Comparison of ENCODE assay signal across 12 cellular contexts in the genomic region with DNA sequence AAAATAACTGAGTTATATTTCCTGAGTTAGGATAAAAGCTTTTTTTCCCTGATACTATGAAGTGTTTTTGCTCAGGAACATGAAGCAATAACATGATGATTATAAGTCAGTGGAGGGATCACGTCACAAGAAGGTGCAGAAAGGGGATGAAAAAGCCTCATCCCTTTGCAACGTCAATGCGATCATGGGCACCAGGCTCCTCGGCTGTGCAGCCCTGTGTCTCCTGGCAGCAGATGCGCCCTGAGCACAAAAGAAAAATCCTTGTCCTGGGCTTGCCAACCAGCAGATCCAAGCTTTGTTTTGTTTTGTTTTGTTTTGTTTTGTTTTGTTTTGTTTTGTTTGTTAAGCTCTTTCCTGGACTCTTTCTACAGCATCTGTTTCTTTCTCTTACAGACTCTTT.
DNase-seq lines count a peak whose midpoint lies in the region; ATAC-seq and TF ChIP-seq lines count a peak whose summit lies in the region.
"Had no signal": no experiment of that assay in that cellular context is flagged by ENCODE, and none has a peak within 500 bp of the region (broad histone marks: within the 10 kb centered on the region; RNA-seq: fewer than 3 reads in every experiment).

No MANE protein-coding gene starts in this region.

- in situ Hi-C loops in GM13977 (cut with MboI; ENCODE audit: low pct_unique_long_range_greater_than_20kb, low sequenced_read_pairs, unreplicated experiment): loop anchor here (25.0 kb wide), 1 partner anchor 367 kb away; no protein-coding TSS in a partner anchor

- H3K4me3 Mint-ChIP-seq in activated T-cell treated with anti-CD3 and anti-CD28 coated beads, Interleukin-2, amount 50 U/mL, for 72 hours: peak overlapping the region; percentile 72 to 73
- H3K4me3 Mint-ChIP-seq in activated naive CD8-positive, alpha-beta T cell treated with anti-CD3 and anti-CD28 coated beads for 36 hours: peak overlapping the region; percentile 67
- peak overlapping the region; percentile 58 to 64 for H3K4me3 Mint-ChIP-seq in stimulated activated naive B cell treated with anti-CD40 and anti-IgM and Interleukin-4, amounts not matched to agents 10 μg/mL and 1 μg/mL and 100 μg/mL, for 72 hours
- H3K4me3 Mint-ChIP-seq: endodermal cell had no signal

- H3K4me1 Mint-ChIP-seq in activated T-cell treated with anti-CD3 and anti-CD28 coated beads, Interleukin-2, amount 50 U/mL, for 72 hours (ENCODE audit: low read depth): peaks cover 21% of the 10 kb centered on the region
- peaks cover 8% of the 10 kb centered on the region for H3K4me1 Mint-ChIP-seq in activated naive CD8-positive, alpha-beta T cell treated with anti-CD3 and anti-CD28 coated beads for 36 hours
- peaks cover 13 to 19% of the 10 kb centered on the region in 2 donors for H3K4me1 Mint-ChIP-seq in stimulated activated naive B cell treated with anti-CD40 and anti-IgM and Interleukin-4, amounts not matched to agents 10 μg/mL and 1 μg/mL and 100 μg/mL, for 72 hours

- H3K9me3 Mint-ChIP-seq in activated T-cell treated with anti-CD3 and anti-CD28 coated beads, Interleukin-2, amount 50 U/mL, for 72 hours: no peaks in the 10 kb centered on the region
- H3K9me3 Mint-ChIP-seq in activated naive CD8-positive, alpha-beta T cell treated with anti-CD3 and anti-CD28 coated beads for 36 hours: no peaks in the 10 kb centered on the region
- no peaks in the 10 kb centered on the region for H3K9me3 Mint-ChIP-seq in stimulated activated naive B cell treated with anti-CD40 and anti-IgM and Interleukin-4, amounts not matched to agents 10 μg/mL and 1 μg/mL and 100 μg/mL, for 72 hours
- H3K9me3 Mint-ChIP-seq: endodermal cell had no signal

- no peak for TF ChIP-seq CTCF in GM13977 (IDR thresholded peaks at IDR 0.05; ENCODE audit: extremely low read depth, insufficient read depth, missing control alignments)

- ATAC-seq in activated T-cell treated with anti-CD3 and anti-CD28 coated beads, Interleukin-2, amount 50 U/mL, for 72 hours (replicated peaks in 1 of 2): no peak
- ATAC-seq in stimulated activated naive B cell treated with anti-CD40 and anti-IgM and Interleukin-4, amounts not matched to agents 10 μg/mL and 1 μg/mL and 100 μg/mL, for 72 hours (replicated peaks): no peak
- ATAC-seq in HG02870 (IDR thresholded peaks at IDR 0.05; ENCODE audit: unreplicated experiment): no peak

- peaks cover 0 to 2% of the 10 kb centered on the region in 2 donors for H3K36me3 Mint-ChIP-seq in activated T-cell treated with anti-CD3 and anti-CD28 coated beads, Interleukin-2, amount 50 U/mL, for 72 hours (ENCODE audit: insufficient read depth in 2 of 2)
- H3K36me3 Mint-ChIP-seq in activated naive CD8-positive, alpha-beta T cell treated with anti-CD3 and anti-CD28 coated beads for 36 hours: peaks cover 2% of the 10 kb centered on the region
- H3K36me3 Mint-ChIP-seq in stimulated activated naive B cell treated with anti-CD40 and anti-IgM and Interleukin-4, amounts not matched to agents 10 μg/mL and 1 μg/mL and 100 μg/mL, for 72 hours: no peaks in the 10 kb centered on the region

- peak overlapping the region; percentile 24 for H3K27ac Mint-ChIP-seq in activated T-cell treated with anti-CD3 and anti-CD28 coated beads, Interleukin-2, amount 50 U/mL, for 72 hours
- peak overlapping the region; percentile 42 for H3K27ac Mint-ChIP-seq in activated naive CD8-positive, alpha-beta T cell treated with anti-CD3 and anti-CD28 coated beads for 36 hours
- no peak overlapping the region for H3K27ac Mint-ChIP-seq in stimulated activated naive B cell treated with anti-CD40 and anti-IgM and Interleukin-4, amounts not matched to agents 10 μg/mL and 1 μg/mL and 100 μg/mL, for 72 hours
- H3K27ac Mint-ChIP-seq: endodermal cell had no signal

- peaks cover 6% of the 10 kb centered on the region for H3K27me3 Mint-ChIP-seq in activated T-cell treated with anti-CD3 and anti-CD28 coated beads, Interleukin-2, amount 50 U/mL, for 72 hours (ENCODE audit: low read depth)
- H3K27me3 Mint-ChIP-seq in activated naive CD8-positive, alpha-beta T cell treated with anti-CD3 and anti-CD28 coated beads for 36 hours: peaks cover 23% of the 10 kb centered on the region
- peaks cover 27 to 43% of the 10 kb centered on the region in 2 donors for H3K27me3 Mint-ChIP-seq in stimulated activated naive B cell treated with anti-CD40 and anti-IgM and Interleukin-4, amounts not matched to agents 10 μg/mL and 1 μg/mL and 100 μg/mL, for 72 hours

- no peak for DNase-seq in activated T-cell treated with anti-CD3 and anti-CD28 coated beads, Interleukin-2, amount 50 U/mL, for 72 hours
- DNase-seq in activated T-cell treated with anti-CD3 and anti-CD28 coated beads for 4 hours: no peak
- peak; percentile 23 for DNase-seq in NCI-H748 treated with DMSO at 0.1 percent for 48 hours (lab: John Stamatoyannopoulos, UW)
- DNase-seq in activated naive CD8-positive, alpha-beta T cell treated with anti-CD3 and anti-CD28 coated beads for 36 hours: no peak
- DNase-seq in stimulated activated naive B cell treated with anti-CD40 and anti-IgM and Interleukin-4, amounts not matched to agents 10 μg/mL and 1 μg/mL and 100 μg/mL, for 72 hours: no peak
- no peak for DNase-seq in NCI-H1930 (lab: John Stamatoyannopoulos, UW)
- no peak for DNase-seq in GM13977 (ENCODE audit: low spot score)
- DNase-seq: endodermal cell, kidney, NCI-H1417 treated with DMSO at 0.1 percent for 48 hours, uterus had no signal
